Comparison of ENCODE assay signal across 10 cellular contexts in genomic region chr6:38773338-38773737, GRCh38. TPM values are rescaled to one million over a fixed set of nuclear protein-coding genes. Genes with fewer than 3 reads are reported as not detected.
DNase-seq lines count a peak whose midpoint lies in the region; ATAC-seq, FAIRE-seq and TF ChIP-seq lines count a peak whose summit lies in the region.
"Had no signal": no experiment of that assay in that cellular context is flagged by ENCODE, and none has a peak within 500 bp of the region (broad histone marks: within the 10 kb centered on the region; RNA-seq: fewer than 3 reads in every experiment).

No MANE protein-coding gene starts in this region.

- in situ Hi-C loops in gastrocnemius medialis (cut with MboI; ENCODE audit: low sequenced_read_pairs in 4 of 4) = no loop called here

- CTCF ChIA-PET in activated CD4-positive, alpha-beta memory T cell treated with anti-CD3 and anti-CD28 coated beads, Interleukin-2, amount 10 ng/mL, durations not matched to agents 7 days and 5 days (lab: Charles Lee) = interaction anchor here (0.7 to 1.9 kb wide), 6 partner anchors 10 to 71 kb away, joined by 3 to 4 read pairs (median 3); partner anchors contain the start of gene GLO1

- no peak overlapping the region for H3K4me3 Mint-ChIP-seq in activated CD4-positive, alpha-beta memory T cell treated with anti-CD3 and anti-CD28 coated beads, Interleukin-2, amount 10 ng/mL, durations not matched to agents 7 days and 5 days

- POLR2A ChIA-PET in activated CD4-positive, alpha-beta memory T cell treated with anti-CD3 and anti-CD28 coated beads, Interleukin-2, amount 10 ng/mL, durations not matched to agents 7 days and 5 days (lab: Charles Lee) = no interaction called here

- H3K9me3 ChIP-seq in left lung = no peaks in the 10 kb centered on the region
- peaks cover 0 to 5% (median 0%) of the 10 kb centered on the region in 3 donors for H3K9me3 ChIP-seq in gastrocnemius medialis

- ATAC-seq in left lung = peak; percentile 48
- no peak for ATAC-seq in HG03457 (IDR thresholded peaks at IDR 0.05; ENCODE audit: unreplicated experiment)
- ATAC-seq in gastrocnemius medialis = no peak

- no peak overlapping the region for H3K27ac Mint-ChIP-seq in activated CD4-positive, alpha-beta memory T cell treated with anti-CD3 and anti-CD28 coated beads, Interleukin-2, amount 10 ng/mL, durations not matched to agents 7 days and 5 days

- H3K9me3 Mint-ChIP-seq in activated CD4-positive, alpha-beta memory T cell treated with anti-CD3 and anti-CD28 coated beads, Interleukin-2, amount 10 ng/mL, durations not matched to agents 7 days and 5 days = no peaks in the 10 kb centered on the region

- H3K36me3 ChIP-seq in H7 (replicated peaks; ENCODE audit: control insufficient read depth, insufficient read depth, low read length) (no peaks in the 10 kb centered on the region), left lung (no peaks in the 10 kb centered on the region), gastrocnemius medialis (no peaks in the 10 kb centered on the region)

- DNase-seq in CD1c-positive myeloid dendritic cell (ENCODE audit: extremely low spot score) (peak; percentile 27), H7 (peak; percentile 49), left lung (no peak), RPMI8226 (no peak), gastrocnemius medialis (no peak), urothelium cell line (ENCODE audit: low spot score) (no peak)
- DNase-seq in activated CD4-positive, alpha-beta memory T cell treated with anti-CD3 and anti-CD28 coated beads, Interleukin-2, amount 10 ng/mL, durations not matched to agents 7 days and 5 days = peak; percentile 29
- DNase-seq: activated CD8-positive, alpha-beta memory T cell treated with anti-CD3 and anti-CD28 coated beads, Interleukin-2, amount 50 U/mL, for 4 hours had no signal

- peaks cover 4% of the 10 kb centered on the region for H3K4me1 Mint-ChIP-seq in activated CD4-positive, alpha-beta memory T cell treated with anti-CD3 and anti-CD28 coated beads, Interleukin-2, amount 10 ng/mL, durations not matched to agents 7 days and 5 days

- H3K27me3 ChIP-seq in H7 (ENCODE audit: control insufficient read depth, insufficient read depth, low read length) (no peaks in the 10 kb centered on the region), left lung (no peaks in the 10 kb centered on the region), gastrocnemius medialis (no peaks in the 10 kb centered on the region)

- no peaks in the 10 kb centered on the region for H3K36me3 Mint-ChIP-seq in activated CD4-positive, alpha-beta memory T cell treated with anti-CD3 and anti-CD28 coated beads, Interleukin-2, amount 10 ng/mL, durations not matched to agents 7 days and 5 days (ENCODE audit: low read depth)

- no peak for FAIRE-seq in urothelium cell line (lab: Jason Lieb, UNC)

- H3K27me3 Mint-ChIP-seq in activated CD4-positive, alpha-beta memory T cell treated with anti-CD3 and anti-CD28 coated beads, Interleukin-2, amount 10 ng/mL, durations not matched to agents 7 days and 5 days = peaks cover 10% of the 10 kb centered on the region

- H3K4me1 ChIP-seq in left lung (peaks cover 0 to 9% of the 10 kb centered on the region in 2 donors), gastrocnemius medialis (no peaks in the 10 kb centered on the region)

- TF ChIP-seq CTCF in left lung (IDR thresholded peaks at IDR 0.05) (peak; percentile 24 to 29), gastrocnemius medialis (IDR thresholded peaks at IDR 0.05 in 4 of 5, conservative IDR thresholded peaks at IDR 0.05 in 1 of 5) (no peak)

- H3K4me3 ChIP-seq in H7 (ENCODE audit: insufficient read depth, low read depth, low read length) = no peak overlapping the region
- H3K4me3 ChIP-seq in left lung = no peak overlapping the region
- H3K4me3 ChIP-seq in gastrocnemius medialis = no peak overlapping the region

- intact Hi-C loops in left lung (cut with DNase I) = no loop called here
- intact Hi-C loops in gastrocnemius medialis (cut with DNase I; ENCODE audit: low total_unique reads) = no loop called here

- TF ChIP-seq POLR2A in gastrocnemius medialis (IDR thresholded peaks at IDR 0.05) = no peak

- H3K27ac ChIP-seq in left lung (no peak overlapping the region), gastrocnemius medialis (no peak overlapping the region)

RNA-seq across cellular contexts. Expression of gene DNAH8, which starts 58.2 kb away (rescaled TPM):
- 0.03 TPM in 1 of 2 replicates, not detected in the other for total RNA-seq in H7 (2014; rRNA removed; shearing (Covaris generic))
- under 1 TPM; 0.03 to 0.05 TPM for total RNA-seq in activated CD4-positive, alpha-beta memory T cell treated with anti-CD3 and anti-CD28 coated beads, Interleukin-2, amount 10 ng/mL, durations not matched to agents 7 days and 5 days
- total RNA-seq in left lung = under 1 TPM; 0.03 TPM
- not detected for total RNA-seq in gastrocnemius medialis
- total RNA-seq: M059J had no signal

Comparison
In these comparisons a context has a peak if more than half of its experiments do, and no peak if none do; other contexts are left out.
1. DNase-seq: peak in CD1c-positive myeloid dendritic cell (single experiment), H7 (single experiment) and activated CD4-positive, alpha-beta memory T cell treated with anti-CD3 and anti-CD28 coated beads, Interleukin-2, amount 10 ng/mL, durations not matched to agents 7 days and 5 days (single experiment); none in left lung (0 of 2), RPMI8226 (single experiment), gastrocnemius medialis (0 of 2) and urothelium cell line (single experiment).
2. CTCF ChIP-seq: peak in left lung (2 of 2); none in gastrocnemius medialis (0 of 5).